In the genomic region with DNA sequence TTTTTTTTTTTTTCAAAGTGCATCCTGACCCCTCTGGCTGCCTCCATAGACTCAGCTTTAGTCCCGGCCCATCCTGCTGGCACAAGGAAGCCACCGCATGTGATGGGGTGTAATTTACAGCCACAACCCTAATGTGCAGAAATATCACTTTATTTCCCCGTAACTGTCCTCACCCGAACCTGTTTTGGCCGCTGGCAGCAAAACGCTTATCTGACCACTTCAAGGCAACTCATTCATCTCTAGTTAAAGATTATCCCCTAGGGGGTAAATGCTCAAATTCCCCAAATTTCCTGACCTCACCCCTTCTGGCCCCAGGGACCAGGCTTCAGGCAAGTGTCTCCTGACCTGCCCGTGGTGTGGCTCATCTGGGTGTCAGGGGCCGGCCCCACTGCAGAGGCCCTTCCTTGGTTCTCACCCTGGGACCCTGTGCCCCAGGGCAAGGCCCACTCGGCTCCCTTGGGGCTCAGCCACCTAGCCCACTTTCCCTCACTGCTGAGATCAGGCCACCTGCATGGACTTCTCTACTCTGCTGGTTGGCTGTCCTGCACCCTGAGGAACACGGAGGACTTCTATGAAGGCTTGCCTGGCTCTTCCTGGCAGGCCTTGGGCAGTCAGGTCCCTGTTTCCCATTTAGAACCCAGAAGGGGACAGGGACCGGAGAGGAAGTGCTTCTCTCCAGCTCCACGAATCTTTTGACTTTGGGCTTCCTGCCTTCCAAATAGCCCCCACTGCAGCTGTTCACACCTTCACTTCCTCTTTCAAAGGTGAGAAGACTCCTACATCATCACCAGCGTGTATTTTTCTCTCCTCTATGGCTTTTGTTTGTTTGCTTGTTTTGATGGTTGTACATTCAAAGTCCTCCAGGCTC, we compare ENCODE assay signal across 2 cellular contexts.
TF ChIP-seq lines count a peak whose summit lies in the region.

No MANE protein-coding gene starts in this region.

TF ChIP-seq in endothelial cell of umbilical vein, 7 proteins besides CTCF, POLR2A, EP300 and RAD21 (continued from another document):
- TF ChIP-seq POLR2AphosphoS5 (IDR thresholded peaks at IDR 0.05; ENCODE audit: insufficient read depth, low read depth, low read length) (no peak), FOS (IDR thresholded peaks at IDR 0.05; ENCODE audit: borderline replicate concordance, insufficient read depth, low read length) (no peak), EZH2 (IDR thresholded peaks at IDR 0.05; ENCODE audit: borderline replicate concordance, low read depth, low read length, severe bottlenecking) (no peak), GATA2 (IDR thresholded peaks at IDR 0.05; ENCODE audit: insufficient read depth, insufficient read length, low read depth, low read length) (no peak)

TF ChIP-seq in HEK293T, 16 proteins besides CTCF, POLR2A, EP300 and RAD21 (continued from another document):
- TF ChIP-seq, protein P1, sequence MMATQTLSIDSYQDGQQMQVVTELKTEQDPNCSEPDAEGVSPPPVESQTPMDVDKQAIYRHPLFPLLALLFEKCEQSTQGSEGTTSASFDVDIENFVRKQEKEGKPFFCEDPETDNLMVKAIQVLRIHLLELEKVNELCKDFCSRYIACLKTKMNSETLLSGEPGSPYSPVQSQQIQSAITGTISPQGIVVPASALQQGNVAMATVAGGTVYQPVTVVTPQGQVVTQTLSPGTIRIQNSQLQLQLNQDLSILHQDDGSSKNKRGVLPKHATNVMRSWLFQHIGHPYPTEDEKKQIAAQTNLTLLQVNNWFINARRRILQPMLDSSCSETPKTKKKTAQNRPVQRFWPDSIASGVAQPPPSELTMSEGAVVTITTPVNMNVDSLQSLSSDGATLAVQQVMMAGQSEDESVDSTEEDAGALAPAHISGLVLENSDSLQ (IDR thresholded peaks at IDR 0.05), result no peak
- TF ChIP-seq ARNT (IDR thresholded peaks at IDR 0.05), result no peak
- no peak for TF ChIP-seq ELF4 (IDR thresholded peaks at IDR 0.05)
- no peak for TF ChIP-seq SUZ12 (IDR thresholded peaks at IDR 0.05)
- no peak for TF ChIP-seq SP1 (IDR thresholded peaks at IDR 0.05)
- no peak for TF ChIP-seq ZNF384 (IDR thresholded peaks at IDR 0.05)
- no peak for TF ChIP-seq BHLHE40 (IDR thresholded peaks at IDR 0.05; ENCODE audit: borderline replicate concordance)
- TF ChIP-seq CTBP1 (IDR thresholded peaks at IDR 0.05; ENCODE audit: borderline replicate concordance), result no peak
- TF ChIP-seq FOXA1 (IDR thresholded peaks at IDR 0.05), result no peak
- TF ChIP-seq TARDBP (IDR thresholded peaks at IDR 0.05), result no peak
- no peak for TF ChIP-seq LEF1 (IDR thresholded peaks at IDR 0.05; ENCODE audit: borderline replicate concordance)
- TF ChIP-seq FOXK2 (IDR thresholded peaks at IDR 0.05), result no peak
TF ChIP-seq in HEK293T: peak in this region for 0.
